12 cellular contexts compared by ENCODE assay signal in genomic region chr20:48721324-48722001, GRCh38.
DNase-seq lines count a peak whose midpoint lies in the region; ATAC-seq and TF ChIP-seq lines count a peak whose summit lies in the region.
"Had no signal": no experiment of that assay in that cellular context is flagged by ENCODE, and none has a peak within 500 bp of the region (broad histone marks: within the 10 kb centered on the region; RNA-seq: fewer than 3 reads in every experiment).

No MANE protein-coding gene starts in this region.

- no peak for ATAC-seq in activated T-cell treated with anti-CD3 and anti-CD28 coated beads, Interleukin-2, amount 50 U/mL, for 72 hours (replicated peaks in 1 of 2)
- ATAC-seq in left lung (no peak), thoracic aorta (ENCODE audit: insufficient number of reproducible peaks, low FRiP score, low read depth) (no peak), HG03520 (IDR thresholded peaks at IDR 0.05; ENCODE audit: unreplicated experiment) (no peak)
- ATAC-seq: GM23338 had no signal

- H3K27me3 Mint-ChIP-seq in activated T-cell treated with anti-CD3 and anti-CD28 coated beads, Interleukin-2, amount 50 U/mL, for 72 hours (ENCODE audit: low read depth) = no peaks in the 10 kb centered on the region
- no peaks in the 10 kb centered on the region for H3K27me3 Mint-ChIP-seq in activated naive CD8-positive, alpha-beta T cell treated with anti-CD3 and anti-CD28 coated beads for 36 hours

- H3K4me1 Mint-ChIP-seq in activated T-cell treated with anti-CD3 and anti-CD28 coated beads, Interleukin-2, amount 50 U/mL, for 72 hours (ENCODE audit: low read depth) = peaks cover 60% of the 10 kb centered on the region
- H3K4me1 Mint-ChIP-seq in activated naive CD8-positive, alpha-beta T cell treated with anti-CD3 and anti-CD28 coated beads for 36 hours = peaks cover 74% of the 10 kb centered on the region

- H3K36me3 ChIP-seq in left lung = peaks cover 0 to 26% of the 10 kb centered on the region in 2 donors
- H3K36me3 ChIP-seq in thoracic aorta = no peaks in the 10 kb centered on the region

- TF ChIP-seq CTCF in left lung (IDR thresholded peaks at IDR 0.05) (no peak), thoracic aorta (IDR thresholded peaks at IDR 0.05) (no peak)

- H3K36me3 Mint-ChIP-seq in activated T-cell treated with anti-CD3 and anti-CD28 coated beads, Interleukin-2, amount 50 U/mL, for 72 hours (ENCODE audit: insufficient read depth in 2 of 2) = peaks cover 8 to 26% of the 10 kb centered on the region in 2 donors
- H3K36me3 Mint-ChIP-seq in activated naive CD8-positive, alpha-beta T cell treated with anti-CD3 and anti-CD28 coated beads for 36 hours = peaks cover 54% of the 10 kb centered on the region

- DNase-seq in activated T-cell treated with anti-CD3 and anti-CD28 coated beads, Interleukin-2, amount 50 U/mL, for 72 hours = no peak
- DNase-seq in activated T-cell treated with anti-CD3 and anti-CD28 coated beads, Interleukin-2, amount 50 U/mL, for 1 hour = no peak
- no peak for DNase-seq in activated naive CD8-positive, alpha-beta T cell treated with anti-CD3 and anti-CD28 coated beads for 36 hours
- DNase-seq in left lung = no peak
- DNase-seq in thoracic aorta (ENCODE audit: low spot score) = no peak
- DNase-seq in AG08396 (ENCODE audit: low spot score) = no peak
- DNase-seq in activated effector memory CD4-positive, alpha-beta T cell treated with anti-CD3 and anti-CD28 coated beads, Interleukin-2, amount 50 U/mL, for 16 hours = no peak
- DNase-seq: activated gamma-delta T cell treated with Interleukin-2 at 50 U/mL for 16 hours, NCI-H2081 treated with DMSO at 0.1 percent for 48 hours had no signal

- H3K9me3 Mint-ChIP-seq in activated T-cell treated with anti-CD3 and anti-CD28 coated beads, Interleukin-2, amount 50 U/mL, for 72 hours = no peaks in the 10 kb centered on the region
- peaks cover 4% of the 10 kb centered on the region for H3K9me3 Mint-ChIP-seq in activated naive CD8-positive, alpha-beta T cell treated with anti-CD3 and anti-CD28 coated beads for 36 hours
- H3K9me3 Mint-ChIP-seq: GM23338 had no signal

- H3K4me3 Mint-ChIP-seq in activated T-cell treated with anti-CD3 and anti-CD28 coated beads, Interleukin-2, amount 50 U/mL, for 72 hours = peak overlapping the region in 1 of 2 donors; percentile 2
- no peak overlapping the region for H3K4me3 Mint-ChIP-seq in activated naive CD8-positive, alpha-beta T cell treated with anti-CD3 and anti-CD28 coated beads for 36 hours
- H3K4me3 Mint-ChIP-seq: GM23338 had no signal

- H3K4me1 ChIP-seq in left lung = peaks cover 30 to 100% of the 10 kb centered on the region in 2 donors
- peaks cover 60 to 88% of the 10 kb centered on the region in 2 donors for H3K4me1 ChIP-seq in thoracic aorta (ENCODE audit: control insufficient read depth in 1 of 2, low read depth in 2 of 2)

- intact Hi-C loops in left lung (cut with DNase I) = no loop called here

- H3K27me3 ChIP-seq in left lung (no peaks in the 10 kb centered on the region), thoracic aorta (replicated peaks; ENCODE audit: insufficient read depth) (no peaks in the 10 kb centered on the region)

- H3K4me3 ChIP-seq in left lung = no peak overlapping the region
- H3K4me3 ChIP-seq in thoracic aorta = peak overlapping the region; percentile 8
- H3K4me3 ChIP-seq: GM23338, K562 had no signal

- H3K9me3 ChIP-seq in left lung = no peaks in the 10 kb centered on the region
- H3K9me3 ChIP-seq in thoracic aorta = no peaks in the 10 kb centered on the region

- H3K27ac Mint-ChIP-seq in activated T-cell treated with anti-CD3 and anti-CD28 coated beads, Interleukin-2, amount 50 U/mL, for 72 hours = peak overlapping the region; percentile 36
- H3K27ac Mint-ChIP-seq in activated naive CD8-positive, alpha-beta T cell treated with anti-CD3 and anti-CD28 coated beads for 36 hours = peak overlapping the region; percentile 76
- H3K27ac Mint-ChIP-seq: GM23338 had no signal

- H3K27ac ChIP-seq in left lung (peak overlapping the region; percentile 71 to 90), thoracic aorta (peak overlapping the region; percentile 99 to 100)
